In the genomic region with DNA sequence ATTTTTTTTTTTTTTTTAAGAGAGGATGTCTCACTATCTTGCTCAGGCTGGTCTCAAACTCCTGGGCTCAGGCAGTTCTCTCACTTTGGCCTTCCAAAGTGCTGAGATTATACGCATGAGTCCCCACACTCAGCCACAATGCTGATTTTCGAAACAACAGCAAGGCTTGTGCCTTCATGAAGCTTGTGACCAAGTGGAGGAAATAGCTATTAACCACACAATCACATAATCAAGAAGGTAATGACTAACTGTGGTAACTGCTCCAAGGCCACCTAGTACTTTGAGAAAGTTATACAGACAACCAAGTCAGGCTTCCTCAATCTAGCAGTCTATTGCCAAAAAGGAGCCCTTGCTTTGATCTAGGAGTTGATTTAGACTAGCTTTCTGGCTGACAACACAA, we compare ENCODE assay signal across 10 cellular contexts.
A peak's percentile ranks its signal among the peaks of the same experiment; 100 is the strongest.
DNase-seq lines count a peak whose midpoint lies in the region; ATAC-seq lines count a peak whose summit lies in the region.
"Had no signal": no experiment of that assay in that cellular context is flagged by ENCODE, and none has a peak within 500 bp of the region (broad histone marks: within the 10 kb centered on the region; RNA-seq: fewer than 3 reads in every experiment).

No MANE protein-coding gene starts in this region.

- peak overlapping the region; percentile 63 for H3K27ac Mint-ChIP-seq in central memory CD8-positive, alpha-beta T cell (ENCODE audit: low read depth)

- H3K4me3 Mint-ChIP-seq in central memory CD8-positive, alpha-beta T cell: no peak overlapping the region
- H3K4me3 Mint-ChIP-seq: H9 had no signal

- peaks cover 10% of the 10 kb centered on the region for H3K4me1 Mint-ChIP-seq in central memory CD8-positive, alpha-beta T cell

- no peaks in the 10 kb centered on the region for H3K9me3 Mint-ChIP-seq in central memory CD8-positive, alpha-beta T cell

- H3K36me3 Mint-ChIP-seq in central memory CD8-positive, alpha-beta T cell (ENCODE audit: insufficient read depth): peaks cover 4% of the 10 kb centered on the region

- DNase-seq in COLO829 (ENCODE audit: low spot score): peak; percentile 25
- no peak for DNase-seq in central memory CD8-positive, alpha-beta T cell (ENCODE audit: low spot score in 2 of 2)
- DNase-seq in germinal center (ENCODE audit: low spot score): no peak
- DNase-seq in amniotic stem cell (lab: John Stamatoyannopoulos, UW): no peak
- no peak for DNase-seq in activated T-cell treated with anti-CD3 and anti-CD28 coated beads, Interleukin-2, amount 50 U/mL, for 48 hours
- no peak for DNase-seq in NAMALWA (ENCODE audit: low spot score)
- DNase-seq: H9, WERI-Rb-1 had no signal

- H3K27me3 Mint-ChIP-seq in central memory CD8-positive, alpha-beta T cell: no peaks in the 10 kb centered on the region

- ATAC-seq in GM19463 (IDR thresholded peaks at IDR 0.05; ENCODE audit: unreplicated experiment) (peak; percentile 95), HG03159 (IDR thresholded peaks at IDR 0.05; ENCODE audit: unreplicated experiment) (peak; percentile 97)
- ATAC-seq in central memory CD8-positive, alpha-beta T cell (replicated peaks; ENCODE audit: extremely low read depth, poor library complexity, severe bottlenecking): no peak
